ENCODE assay signal across 17 cellular contexts in genomic region chr18:59908790-59909189, GRCh38. TPM values are rescaled to one million over a fixed set of nuclear protein-coding genes. Genes with fewer than 3 reads are reported as not detected.
DNase-seq lines count a peak whose midpoint lies in the region; TF ChIP-seq lines count a peak whose summit lies in the region.
"Had no signal": no experiment of that assay in that cellular context is flagged by ENCODE, and none has a peak within 500 bp of the region (broad histone marks: within the 10 kb centered on the region; RNA-seq: fewer than 3 reads in every experiment).

No MANE protein-coding gene starts in this region.

- no peak overlapping the region for H3K4me3 Mint-ChIP-seq in osteocyte (ENCODE audit: unreplicated experiment)

- peaks cover 25% of the 10 kb centered on the region for H3K79me2 ChIP-seq in OCI-LY3 (ENCODE audit: low read length)
- H3K79me2 ChIP-seq: hepatocyte, parathyroid adenoma had no signal

- H3K27ac Mint-ChIP-seq in osteocyte (ENCODE audit: unreplicated experiment) = peak overlapping the region; percentile 84

- H2AFZ ChIP-seq in OCI-LY3 (ENCODE audit: low read depth, low read length) = peak overlapping the region; percentile 67
- H2AFZ ChIP-seq: hepatocyte, parathyroid adenoma had no signal

- peaks cover 10% of the 10 kb centered on the region for H3K36me3 Mint-ChIP-seq in osteocyte (ENCODE audit: unreplicated experiment)

- TF ChIP-seq POLR2A in adrenal gland (IDR thresholded peaks at IDR 0.05) = no peak

- H3K27ac ChIP-seq in OCI-LY3 (ENCODE audit: low read length) = peak overlapping the region; percentile 16; the same call in 1 of the 2 replicates
- no peak overlapping the region for H3K27ac ChIP-seq in adrenal gland
- H3K27ac ChIP-seq: hepatocyte, KMS-11, parathyroid adenoma had no signal

- TF ChIP-seq CTCF in GM12865 (IDR thresholded peaks at IDR 0.05; ENCODE audit: insufficient read depth, low read depth, low read length, missing control alignments) (no peak), OCI-LY3 (IDR thresholded peaks at IDR 0.05; ENCODE audit: low read depth, low read length) (no peak), osteocyte (IDR thresholded peaks at IDR 0.05) (no peak), adrenal gland (IDR thresholded peaks at IDR 0.05) (no peak)

- peaks cover 62% of the 10 kb centered on the region for H3K4me1 Mint-ChIP-seq in osteocyte (ENCODE audit: unreplicated experiment)

- peaks cover 78% of the 10 kb centered on the region for H3K4me1 ChIP-seq in OCI-LY3 (ENCODE audit: low read length)
- peaks cover 0 to 12% of the 10 kb centered on the region in 2 donors for H3K4me1 ChIP-seq in adrenal gland (replicated peaks in 1 of 2)
- H3K4me1 ChIP-seq: Caco-2, parathyroid adenoma had no signal

- peak overlapping the region; percentile 51 for H3K9ac ChIP-seq in OCI-LY3 (ENCODE audit: low read length)
- H3K9ac ChIP-seq: KMS-11, parathyroid adenoma had no signal

- intact Hi-C loops in adrenal gland (cut with DNase I) = no loop called here

- H3K9me3 ChIP-seq in OCI-LY3 (ENCODE audit: insufficient read depth, low read length) (peaks cover 8% of the 10 kb centered on the region; the same call in 1 of the 2 replicates), adrenal gland (replicated peaks in 1 of 3) (no peaks in the 10 kb centered on the region)
- H3K9me3 ChIP-seq: Caco-2 had no signal

- peaks cover 13% of the 10 kb centered on the region for H3K36me3 ChIP-seq in OCI-LY3 (replicated peaks; ENCODE audit: low read depth, low read length)
- no peaks in the 10 kb centered on the region for H3K36me3 ChIP-seq in adrenal gland (replicated peaks in 1 of 2)

- H3K27me3 ChIP-seq in OCI-LY3 (ENCODE audit: low read depth, low read length) = no peaks in the 10 kb centered on the region
- H3K27me3 ChIP-seq in adrenal gland = peaks cover 19% of the 10 kb centered on the region

- 58 to 76% (median 69%) methylated on average over 7 of the region's 7 CpGs for WGBS in adrenal gland, 4 donors

- peak overlapping the region; percentile 88 for H3K4me2 ChIP-seq in OCI-LY3 (ENCODE audit: low read length)
- H3K4me2 ChIP-seq: hepatocyte, KMS-11 had no signal

- H3K4me3 ChIP-seq in GM12865 (ENCODE audit: low read depth, low read length) = 0 out of 2 replicates have a peak overlapping the region, but pooled peaks have one; percentile 12
- peak overlapping the region; percentile 63 for H3K4me3 ChIP-seq in OCI-LY3 (ENCODE audit: low read length)
- H3K4me3 ChIP-seq in adrenal gland = no peak overlapping the region
- H3K4me3 ChIP-seq: hepatocyte, lung had no signal

- peaks cover 14% of the 10 kb centered on the region for H4K20me1 ChIP-seq in OCI-LY3 (ENCODE audit: insufficient read depth, low read length)

- DNase-seq in GM12865 (ENCODE audit: low read depth) (peak; percentile 40), dermis blood vessel endothelial cell (peak; percentile 45), osteocyte (ENCODE audit: extremely low spot score, unreplicated experiment) (no peak), adrenal gland (no peak), islet precursor cell (no peak), D341Med (ENCODE audit: low spot score) (no peak)
- DNase-seq in effector CD4-positive, alpha-beta T cell = no peak
- DNase-seq: aorta; Caco-2; effector memory CD4-positive, alpha-beta T cell; OCI-M1; stimulated activated CD4-positive, alpha-beta T cell treated with anti-CD3 and anti-CD28 coated beads, Interleukin-4, amount 100 ng/mL, for 4 hours had no signal

- no peaks in the 10 kb centered on the region for H3K27me3 Mint-ChIP-seq in osteocyte (ENCODE audit: unreplicated experiment)

- H3K9me3 Mint-ChIP-seq in osteocyte (ENCODE audit: unreplicated experiment) = peaks cover 4% of the 10 kb centered on the region

RNA-seq across cellular contexts. Expression of gene PMAIP1, which starts 9.0 kb away (rescaled TPM):
- total RNA-seq in dermis blood vessel endothelial cell = 11.7 and 14.3 TPM in 2 replicates
- total RNA-seq in osteocyte = 23.0 and 24.4 TPM in 2 replicates
- total RNA-seq in adrenal gland = under 1 TPM in 6 of 8 donors, not detected in 2; 0.14 to 0.92 (median 0.53) TPM
- under 1 TPM; 0.13 to 0.88 (median 0.16) TPM for polyA plus RNA-seq in adrenal gland

Comparison
In these comparisons a context has a peak if more than half of its experiments do, and no peak if none do; other contexts are left out.
1. DNase-seq: peak in GM12865 (single experiment) and dermis blood vessel endothelial cell (single experiment); none in osteocyte (single experiment), adrenal gland (0 of 7), islet precursor cell (single experiment), D341Med (single experiment) and effector CD4-positive, alpha-beta T cell (single experiment).
2. H3K4me3 ChIP-seq: peak in GM12865 (single experiment) and OCI-LY3 (single experiment); none in adrenal gland (0 of 4).